In genomic region chr21:29346771-29347170, GRCh38 we compare ENCODE assay signal across 1 cellular context.
TF ChIP-seq lines count a peak whose summit lies in the region.

No MANE protein-coding gene starts in this region.

TF ChIP-seq in HepG2, 621 proteins besides CTCF, POLR2A, EP300 and RAD21:
- TF ChIP-seq FLYWCH1 (CRISPR knock-in tag; IDR thresholded peaks at IDR 0.05) (no peak), ZKSCAN8 (CRISPR knock-in tag; IDR thresholded peaks at IDR 0.05; ENCODE audit: borderline replicate concordance) (no peak), MAZ (IDR thresholded peaks at IDR 0.05; ENCODE audit: borderline replicate concordance, low read depth, low read length) (no peak), MAZ (CRISPR knock-in tag; IDR thresholded peaks at IDR 0.05; ENCODE audit: low read depth) (no peak), ZNF318 (CRISPR knock-in tag; IDR thresholded peaks at IDR 0.05) (no peak), ARNTL (CRISPR knock-in tag; IDR thresholded peaks at IDR 0.05) (no peak), NRL (CRISPR knock-in tag; IDR thresholded peaks at IDR 0.05; ENCODE audit: borderline replicate concordance) (no peak), TEAD2 (CRISPR knock-in tag; IDR thresholded peaks at IDR 0.05) (no peak), ZBTB42 (CRISPR knock-in tag; IDR thresholded peaks at IDR 0.05) (no peak), CEBPG (CRISPR knock-in tag; IDR thresholded peaks at IDR 0.05) (no peak), CREB1 (IDR thresholded peaks at IDR 0.05) (no peak), CREB1 (CRISPR knock-in tag; IDR thresholded peaks at IDR 0.05) (no peak), SRSF9 (IDR thresholded peaks at IDR 0.05; ENCODE audit: borderline replicate concordance, insufficient read depth, low read depth, low read length, poor library complexity, severe bottlenecking) (no peak), HMG20B (CRISPR knock-in tag; conservative IDR thresholded peaks at IDR 0.05) (no peak), ZNF3 (CRISPR knock-in tag; IDR thresholded peaks at IDR 0.05) (no peak), IKZF1 (IDR thresholded peaks at IDR 0.05) (no peak), ZNF510 (CRISPR knock-in tag; IDR thresholded peaks at IDR 0.05; ENCODE audit: low read depth) (no peak)
- TF ChIP-seq, protein P1, sequence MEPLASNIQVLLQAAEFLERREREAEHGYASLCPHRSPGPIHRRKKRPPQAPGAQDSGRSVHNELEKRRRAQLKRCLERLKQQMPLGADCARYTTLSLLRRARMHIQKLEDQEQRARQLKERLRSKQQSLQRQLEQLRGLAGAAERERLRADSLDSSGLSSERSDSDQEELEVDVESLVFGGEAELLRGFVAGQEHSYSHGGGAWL (CRISPR knock-in tag; IDR thresholded peaks at IDR 0.05): no peak
